ENCODE assay signal across 13 cellular contexts in the genomic region with DNA sequence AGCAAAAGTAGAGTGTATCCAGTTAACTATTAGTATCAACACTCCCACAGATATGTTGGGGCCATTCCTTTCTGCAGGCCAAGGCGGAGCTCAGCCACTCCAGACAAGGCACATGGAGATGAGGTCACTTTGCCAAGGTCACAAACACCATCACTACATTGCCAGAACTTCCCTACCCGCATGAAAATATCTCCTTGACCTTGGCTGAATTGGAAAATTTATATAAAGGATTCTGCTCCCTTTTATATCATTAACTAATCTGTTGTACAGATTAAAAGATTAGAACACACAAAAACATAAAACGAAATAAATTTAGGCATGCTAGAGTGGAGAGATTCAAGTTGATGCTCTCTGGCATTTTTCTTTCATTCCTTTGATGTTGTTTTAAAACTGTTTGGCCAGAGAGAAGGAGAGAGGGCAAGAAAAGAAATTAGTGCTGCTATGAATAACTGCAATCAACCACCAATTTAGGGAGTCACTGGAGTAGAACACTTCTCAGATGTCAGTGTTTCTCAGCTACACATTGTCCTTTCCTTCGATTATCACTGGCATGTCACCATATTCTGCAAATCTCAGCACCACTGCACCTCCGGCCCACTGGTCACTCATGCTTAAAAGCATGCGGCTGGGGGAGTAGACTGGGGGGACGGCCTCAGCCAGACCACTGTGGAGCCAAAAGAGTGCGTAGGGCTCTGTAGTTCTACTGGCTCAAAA.
DNase-seq lines count a peak whose midpoint lies in the region; ATAC-seq, FAIRE-seq and TF ChIP-seq lines count a peak whose summit lies in the region.
"Had no signal": no experiment of that assay in that cellular context is flagged by ENCODE, and none has a peak within 500 bp of the region (broad histone marks: within the 10 kb centered on the region; RNA-seq: fewer than 3 reads in every experiment).

No MANE protein-coding gene starts in this region.

- no peak overlapping the region for H3K4me3 ChIP-seq in transverse colon
- H3K4me3 ChIP-seq: psoas muscle had no signal

- peak; percentile 78 for FAIRE-seq in GM12891 (lab: Jason Lieb, UNC)

- no peak for TF ChIP-seq CTCF in GM20000 (IDR thresholded peaks at IDR 0.05; ENCODE audit: extremely low read depth, missing control alignments)
- no peak for TF ChIP-seq CTCF in transverse colon (IDR thresholded peaks at IDR 0.05)

- ATAC-seq in HG03196 (IDR thresholded peaks at IDR 0.05; ENCODE audit: unreplicated experiment) = peak; percentile 50
- ATAC-seq: psoas muscle had no signal

- WGBS in transverse colon (ENCODE audit: low coverage in 1 of 2), 2 donors = 81 to 100% methylated on average over 3 to 8 of the region's 8 CpGs

- no peak for DNase-seq in GM12891 (ENCODE audit: insufficient read length, low spot score)
- DNase-seq in GM20000 (ENCODE audit: low spot score) = peak; percentile 36
- peak; percentile 68 for DNase-seq in kidney tubule cell (ENCODE audit: low spot score)
- DNase-seq in iPS-NIHi7 (ENCODE audit: extremely low spot score) = no peak
- DNase-seq in NCI-H82 treated with DMSO at 0.1 percent for 48 hours (lab: John Stamatoyannopoulos, UW; ENCODE audit: unreplicated experiment) = no peak
- DNase-seq in GDM1 (lab: John Stamatoyannopoulos, UW) = no peak
- no peak for DNase-seq in transverse colon
- DNase-seq: activated naive CD8-positive, alpha-beta T cell treated with anti-CD3 and anti-CD28 coated beads for 36 hours; central memory CD4-positive, alpha-beta T cell; islet precursor cell; NCI-H2171; psoas muscle had no signal

- intact Hi-C loops in transverse colon (cut with DNase I; ENCODE audit: low total_unique reads) = no loop called here

- TF ChIP-seq EP300 in transverse colon (IDR thresholded peaks at IDR 0.05; ENCODE audit: low read depth) = no peak

- H3K4me1 ChIP-seq in transverse colon = peaks cover 0 to 6% (median 0%) of the 10 kb centered on the region in 4 donors
- H3K4me1 ChIP-seq: psoas muscle had no signal

- H3K9me3 ChIP-seq in transverse colon = no peaks in the 10 kb centered on the region
- H3K9me3 ChIP-seq: psoas muscle had no signal

- no peaks in the 10 kb centered on the region for H3K27me3 ChIP-seq in transverse colon

- no peaks in the 10 kb centered on the region for H3K36me3 ChIP-seq in transverse colon

- no peak overlapping the region for H3K27ac ChIP-seq in transverse colon
- H3K27ac ChIP-seq: psoas muscle had no signal

- TF ChIP-seq POLR2A in GM12891 (IDR thresholded peaks at IDR 0.05; ENCODE audit: low read depth, low read length) (no peak), transverse colon (IDR thresholded peaks at IDR 0.05) (no peak)

- in situ Hi-C loops in transverse colon (cut with MboI; ENCODE audit: low pct_ligation_motif_present in 1 of 4, low pct_unique_long_range_greater_than_20kb in 1 of 4, low sequenced_read_pairs in 3 of 4) = no loop called here

TF ChIP-seq in GM12891, 5 proteins besides CTCF, POLR2A, EP300 and RAD21:
- peak; percentile 7 for TF ChIP-seq PAX5 (IDR thresholded peaks at IDR 0.05; ENCODE audit: insufficient read depth, low read length, severe bottlenecking)
- TF ChIP-seq POU2F2 (IDR thresholded peaks at IDR 0.05; ENCODE audit: low read depth, low read length) = no peak

Comparison
In these comparisons a context has a peak if more than half of its experiments do, and no peak if none do; other contexts are left out.
1. DNase-seq: peak in GM20000 (single experiment) and kidney tubule cell (single experiment); none in GM12891 (single experiment), iPS-NIHi7 (single experiment), NCI-H82 treated with DMSO at 0.1 percent for 48 hours (single experiment), GDM1 (single experiment) and transverse colon (single experiment).